In genomic region chrX:100731441-100732281, GRCh38 we compare ENCODE assay signal across 1 cellular context.
TF ChIP-seq lines count a peak whose summit lies in the region.

TSS of gene SYTL4 (minus strand) at chrX:100732121. CDS start at chrX:100702037, 30,084 bp downstream.

TF ChIP-seq in K562, 482 proteins besides CTCF, POLR2A, EP300 and RAD21 (continued from another document):
- TF ChIP-seq, protein P1, sequence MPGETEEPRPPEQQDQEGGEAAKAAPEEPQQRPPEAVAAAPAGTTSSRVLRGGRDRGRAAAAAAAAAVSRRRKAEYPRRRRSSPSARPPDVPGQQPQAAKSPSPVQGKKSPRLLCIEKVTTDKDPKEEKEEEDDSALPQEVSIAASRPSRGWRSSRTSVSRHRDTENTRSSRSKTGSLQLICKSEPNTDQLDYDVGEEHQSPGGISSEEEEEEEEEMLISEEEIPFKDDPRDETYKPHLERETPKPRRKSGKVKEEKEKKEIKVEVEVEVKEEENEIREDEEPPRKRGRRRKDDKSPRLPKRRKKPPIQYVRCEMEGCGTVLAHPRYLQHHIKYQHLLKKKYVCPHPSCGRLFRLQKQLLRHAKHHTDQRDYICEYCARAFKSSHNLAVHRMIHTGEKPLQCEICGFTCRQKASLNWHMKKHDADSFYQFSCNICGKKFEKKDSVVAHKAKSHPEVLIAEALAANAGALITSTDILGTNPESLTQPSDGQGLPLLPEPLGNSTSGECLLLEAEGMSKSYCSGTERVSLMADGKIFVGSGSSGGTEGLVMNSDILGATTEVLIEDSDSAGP (CRISPR knock-in tag; IDR thresholded peaks at IDR 0.05), result peak; percentile 81
- no peak for TF ChIP-seq KLF6 (CRISPR knock-in tag; IDR thresholded peaks at IDR 0.05; ENCODE audit: borderline replicate concordance)
- TF ChIP-seq PPARD (CRISPR knock-in tag; IDR thresholded peaks at IDR 0.05), result no peak
- no peak for TF ChIP-seq KHSRP (IDR thresholded peaks at IDR 0.05)
- TF ChIP-seq GATAD2A (IDR thresholded peaks at IDR 0.05), result no peak
- TF ChIP-seq DDX20 (tag; IDR thresholded peaks at IDR 0.05; ENCODE audit: low read depth), result no peak
- no peak for TF ChIP-seq ZSCAN32 (CRISPR knock-in tag; IDR thresholded peaks at IDR 0.05)
- TF ChIP-seq PHF8 (IDR thresholded peaks at IDR 0.05; ENCODE audit: borderline replicate concordance, low read length), result peak; percentile 27; the same call in 1 of the 2 replicates
- TF ChIP-seq CREB5 (CRISPR knock-in tag; IDR thresholded peaks at IDR 0.05), result no peak
- TF ChIP-seq MAZ (CRISPR knock-in tag; conservative IDR thresholded peaks at IDR 0.05 in 1 of 2, IDR thresholded peaks at IDR 0.05 in 1 of 2), result 0 out of 4 replicates have a peak, but pooled peaks of 1 of the 2 experiments have one; percentile 12
- TF ChIP-seq, protein P2, sequence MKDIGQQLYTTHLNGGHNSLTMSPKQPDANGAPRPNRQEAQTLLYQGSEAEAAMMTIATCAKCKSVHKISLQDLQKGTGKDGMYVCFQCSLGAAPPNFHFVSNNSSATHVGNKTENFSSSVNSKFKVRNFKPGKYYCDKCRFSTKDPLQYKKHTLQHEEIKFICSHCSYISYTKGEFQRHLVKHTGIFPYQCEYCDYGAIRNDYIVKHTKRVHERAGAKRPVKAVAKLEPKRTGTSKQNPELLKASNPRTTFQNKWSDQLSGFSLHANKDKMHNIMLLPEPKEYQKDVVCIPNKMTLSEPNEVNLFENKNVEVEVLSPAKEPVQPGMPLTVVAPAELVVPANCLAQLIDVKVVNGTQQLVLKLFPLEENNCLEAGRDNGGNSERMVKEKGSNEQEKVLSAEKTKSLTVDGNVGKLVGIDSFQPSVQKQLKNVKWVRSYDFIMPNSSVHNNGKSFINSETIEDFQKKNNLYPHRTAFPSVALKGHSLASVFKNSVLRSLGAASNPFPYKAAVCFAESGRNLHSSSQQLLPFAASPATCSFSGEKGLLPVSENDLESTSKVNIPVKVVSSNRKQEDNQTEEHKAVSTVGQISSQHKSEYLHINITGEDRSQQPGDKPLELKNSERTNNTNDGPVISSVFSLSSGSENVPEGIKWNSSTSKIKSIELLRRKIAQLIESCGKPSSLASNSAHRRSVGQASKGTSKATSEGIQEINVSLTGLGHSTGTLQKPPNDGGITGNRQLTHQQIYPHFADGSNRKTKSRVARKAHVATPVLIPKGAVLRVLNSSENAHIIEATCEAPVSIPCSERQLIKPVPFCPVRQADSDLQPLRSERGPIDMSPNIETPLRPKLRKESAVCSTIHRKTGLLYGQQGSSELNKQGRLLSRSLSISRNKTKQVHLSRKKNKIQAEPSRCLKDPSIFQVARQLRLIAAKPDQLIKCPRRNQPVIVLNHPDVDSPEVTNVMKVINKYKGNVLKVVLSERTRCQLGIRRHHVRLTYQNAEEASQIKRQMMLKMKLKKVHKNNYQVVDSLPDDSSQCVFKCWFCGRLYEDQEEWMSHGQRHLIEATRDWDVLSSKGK (CRISPR knock-in tag; IDR thresholded peaks at IDR 0.05), result no peak
- TF ChIP-seq, protein P3, sequence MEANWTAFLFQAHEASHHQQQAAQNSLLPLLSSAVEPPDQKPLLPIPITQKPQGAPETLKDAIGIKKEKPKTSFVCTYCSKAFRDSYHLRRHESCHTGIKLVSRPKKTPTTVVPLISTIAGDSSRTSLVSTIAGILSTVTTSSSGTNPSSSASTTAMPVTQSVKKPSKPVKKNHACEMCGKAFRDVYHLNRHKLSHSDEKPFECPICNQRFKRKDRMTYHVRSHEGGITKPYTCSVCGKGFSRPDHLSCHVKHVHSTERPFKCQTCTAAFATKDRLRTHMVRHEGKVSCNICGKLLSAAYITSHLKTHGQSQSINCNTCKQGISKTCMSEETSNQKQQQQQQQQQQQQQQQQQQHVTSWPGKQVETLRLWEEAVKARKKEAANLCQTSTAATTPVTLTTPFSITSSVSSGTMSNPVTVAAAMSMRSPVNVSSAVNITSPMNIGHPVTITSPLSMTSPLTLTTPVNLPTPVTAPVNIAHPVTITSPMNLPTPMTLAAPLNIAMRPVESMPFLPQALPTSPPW (CRISPR knock-in tag; IDR thresholded peaks at IDR 0.05), result peak; percentile 32; the same call in 1 of the 2 replicates
- TF ChIP-seq TCFL5 (CRISPR knock-in tag; conservative IDR thresholded peaks at IDR 0.05), result no peak
- no peak for TF ChIP-seq FOXA3 (CRISPR knock-in tag; conservative IDR thresholded peaks at IDR 0.05 in 1 of 2, IDR thresholded peaks at IDR 0.05 in 1 of 2)
- TF ChIP-seq EGR1 (conservative IDR thresholded peaks at IDR 0.05), result 0 out of 2 replicates have a peak, but pooled peaks have one; percentile 10
- TF ChIP-seq CEBPZ (IDR thresholded peaks at IDR 0.05; ENCODE audit: borderline replicate concordance, low read depth, low read length), result no peak
- peak; percentile 7 for TF ChIP-seq ZFP36 (IDR thresholded peaks at IDR 0.05; ENCODE audit: low read depth, low read length, partially characterized antibody)
- TF ChIP-seq CC2D1A (IDR thresholded peaks at IDR 0.05), result no peak
- peak; percentile 55 for TF ChIP-seq POLR2G (IDR thresholded peaks at IDR 0.05; ENCODE audit: low read depth, low read length)
- peak; percentile 61 for TF ChIP-seq RBFOX2 (IDR thresholded peaks at IDR 0.05; ENCODE audit: low read depth, low read length)
- TF ChIP-seq MIER1 (IDR thresholded peaks at IDR 0.05; ENCODE audit: low read depth), result no peak
- no peak for TF ChIP-seq CREBBP (IDR thresholded peaks at IDR 0.05; ENCODE audit: low read depth, low read length)
- TF ChIP-seq ZBTB7A (IDR thresholded peaks at IDR 0.05; ENCODE audit: borderline replicate concordance, control insufficient read depth, low read depth, low read length), result peak; percentile 25; the same call in 1 of the 2 replicates
